ENCODE assay signal across 8 cellular contexts in the genomic region with DNA sequence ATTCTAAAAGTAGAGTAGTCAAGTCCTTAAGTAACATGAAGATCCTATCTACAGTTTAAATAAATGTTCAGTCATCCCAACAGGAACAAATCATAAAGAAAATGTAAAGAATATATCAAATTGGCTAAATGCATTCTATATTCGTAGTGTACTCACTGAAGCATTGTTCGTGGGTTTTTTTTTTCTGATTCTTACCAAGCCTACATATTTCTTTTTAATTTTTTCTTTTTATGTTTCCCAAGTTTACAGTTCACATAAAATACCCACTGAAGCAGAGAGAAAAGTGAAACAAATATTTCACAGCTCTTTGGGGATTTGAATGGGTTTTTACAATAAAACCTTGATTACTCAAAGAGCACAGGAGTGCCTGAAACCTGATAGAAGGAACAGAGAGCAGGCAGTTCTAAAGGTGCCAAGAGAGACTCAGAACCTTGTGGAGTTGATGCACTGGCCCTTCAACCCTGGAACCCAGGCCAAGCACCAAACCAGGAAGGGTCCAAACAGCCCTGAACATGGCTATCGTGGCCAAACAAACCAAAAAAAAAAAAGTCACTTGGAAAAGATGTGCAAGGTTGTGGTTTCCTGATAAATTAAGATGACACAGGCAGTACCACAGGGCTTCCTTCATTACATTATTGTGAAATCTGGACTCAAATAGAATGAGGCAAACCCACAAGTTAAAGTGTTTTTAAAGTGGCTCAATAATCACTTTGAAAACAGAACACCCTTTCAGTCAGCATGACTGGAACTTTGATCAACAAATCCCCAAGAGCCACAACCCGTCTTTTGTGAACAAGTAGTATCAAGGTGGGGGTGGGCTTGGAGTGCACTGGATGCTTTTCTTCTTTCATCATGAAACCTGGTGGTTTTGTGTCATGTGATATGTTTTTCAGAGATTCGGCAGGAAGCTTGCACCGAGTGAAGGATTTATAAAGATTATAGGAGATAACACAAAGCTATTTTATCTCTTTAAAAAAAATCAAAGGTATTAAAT.
A peak's percentile ranks its signal among the peaks of the same experiment; 100 is the strongest.
DNase-seq lines count a peak whose midpoint lies in the region; ATAC-seq lines count a peak whose summit lies in the region.

No MANE protein-coding gene starts in this region.

- H3K27me3 Mint-ChIP-seq in activated naive CD8-positive, alpha-beta T cell treated with anti-CD3 and anti-CD28 coated beads, Interleukin-2, amount 10 ng/mL, durations not matched to agents 7 days and 5 days = peaks cover 2% of the 10 kb centered on the region

- peak overlapping the region; percentile 61 for H3K4me3 Mint-ChIP-seq in activated naive CD8-positive, alpha-beta T cell treated with anti-CD3 and anti-CD28 coated beads, Interleukin-2, amount 10 ng/mL, durations not matched to agents 7 days and 5 days

- DNase-seq in A172 (ENCODE audit: low spot score) = peak; percentile 74
- DNase-seq in NCI-H2107 (lab: John Stamatoyannopoulos, UW) = peak; percentile 73
- peak; percentile 28 for DNase-seq in activated naive CD8-positive, alpha-beta T cell treated with anti-CD3 and anti-CD28 coated beads, Interleukin-2, amount 10 ng/mL, durations not matched to agents 7 days and 5 days
- DNase-seq in myocyte (ENCODE audit: low read depth) = peak; percentile 47
- DNase-seq in NCI-H1092 treated with DMSO at 0.1 percent for 48 hours (lab: John Stamatoyannopoulos, UW) = no peak
- no peak for DNase-seq in NCI-H526 (lab: John Stamatoyannopoulos, UW)

- H3K36me3 Mint-ChIP-seq in activated naive CD8-positive, alpha-beta T cell treated with anti-CD3 and anti-CD28 coated beads, Interleukin-2, amount 10 ng/mL, durations not matched to agents 7 days and 5 days = peaks cover 6% of the 10 kb centered on the region

- peak overlapping the region; percentile 82 for H3K27ac Mint-ChIP-seq in activated naive CD8-positive, alpha-beta T cell treated with anti-CD3 and anti-CD28 coated beads, Interleukin-2, amount 10 ng/mL, durations not matched to agents 7 days and 5 days

- POLR2A ChIA-PET in activated naive CD8-positive, alpha-beta T cell treated with anti-CD3 and anti-CD28 coated beads, Interleukin-2, amount 10 ng/mL, durations not matched to agents 7 days and 5 days (lab: Charles Lee) = no interaction called here

- H3K9me3 Mint-ChIP-seq in activated naive CD8-positive, alpha-beta T cell treated with anti-CD3 and anti-CD28 coated beads, Interleukin-2, amount 10 ng/mL, durations not matched to agents 7 days and 5 days = peaks cover 11% of the 10 kb centered on the region

- ATAC-seq in GM18861 (IDR thresholded peaks at IDR 0.05; ENCODE audit: unreplicated experiment) (peak; percentile 64), GM19397 (IDR thresholded peaks at IDR 0.05; ENCODE audit: unreplicated experiment) (no peak)
- peak; percentile 84 for ATAC-seq in activated naive CD8-positive, alpha-beta T cell treated with anti-CD3 and anti-CD28 coated beads, Interleukin-2, amount 10 ng/mL, durations not matched to agents 7 days and 5 days (ENCODE audit: low read depth)

- peaks cover 25% of the 10 kb centered on the region for H3K4me1 Mint-ChIP-seq in activated naive CD8-positive, alpha-beta T cell treated with anti-CD3 and anti-CD28 coated beads, Interleukin-2, amount 10 ng/mL, durations not matched to agents 7 days and 5 days

Comparison
In these comparisons a context has a peak if more than half of its experiments do, and no peak if none do; other contexts are left out.
1. DNase-seq: peak in A172 (single experiment), NCI-H2107 (single experiment), activated naive CD8-positive, alpha-beta T cell treated with anti-CD3 and anti-CD28 coated beads, Interleukin-2, amount 10 ng/mL, durations not matched to agents 7 days and 5 days (single experiment) and myocyte (single experiment); none in NCI-H1092 treated with DMSO at 0.1 percent for 48 hours (single experiment) and NCI-H526 (0 of 2).